8 cellular contexts compared by ENCODE assay signal in the genomic region with DNA sequence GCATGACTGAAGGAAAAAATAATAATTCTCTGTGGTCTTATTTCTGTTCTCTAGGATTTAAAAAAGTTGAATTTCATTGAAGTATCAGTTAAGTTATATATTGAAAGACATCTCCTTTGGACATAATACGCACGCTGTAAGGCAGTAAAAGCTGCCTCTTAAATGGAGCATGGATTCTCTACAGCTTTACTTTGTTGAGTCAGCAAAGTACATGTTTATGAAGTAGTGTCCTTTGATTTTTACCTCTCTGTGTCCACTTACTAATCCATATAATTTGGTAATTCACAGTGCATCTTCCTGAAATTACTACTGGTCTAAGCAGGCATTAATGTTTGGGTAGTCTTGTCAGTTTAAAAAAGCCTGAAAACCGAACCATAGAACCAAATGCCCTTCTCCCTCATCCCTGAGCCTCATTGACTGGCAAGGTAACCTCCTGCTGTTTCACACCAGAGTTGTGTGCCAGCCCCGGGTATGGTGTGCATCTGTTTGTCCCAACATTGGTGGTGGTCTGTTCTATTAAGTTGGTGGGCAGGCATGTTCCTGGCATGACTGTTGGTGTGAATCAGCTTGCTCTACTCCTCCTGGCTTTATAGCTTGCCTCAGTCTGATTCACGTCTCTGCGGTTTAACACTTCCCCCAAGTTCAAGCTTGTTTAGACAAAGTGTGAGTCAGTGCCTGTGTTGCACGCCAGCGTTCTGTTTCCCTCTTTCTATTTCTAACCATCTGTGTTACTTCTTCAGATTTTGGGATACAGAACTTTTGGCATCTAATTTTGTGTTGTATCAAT.
DNase-seq lines count a peak whose midpoint lies in the region; ATAC-seq and TF ChIP-seq lines count a peak whose summit lies in the region.

No MANE protein-coding gene starts in this region.

- H3K4me1 ChIP-seq in ovary (ENCODE audit: insufficient read depth), result peaks cover 10% of the 10 kb centered on the region

- DNase-seq in NB4 (ENCODE audit: low read depth) (peak; percentile 97), activated T-cell treated with anti-CD3 and anti-CD28 coated beads for 48 hours (ENCODE audit: low read depth) (peak; percentile 51), fibroblast of gingiva (ENCODE audit: low read depth) (peak; percentile 97), ovary (peak; percentile 50 to 75 (median 69)), superior temporal gyrus (ENCODE audit: extremely low spot score) (peak; percentile 75), NCI-H2107 treated with DMSO at 0.1 percent for 48 hours (lab: John Stamatoyannopoulos, UW; ENCODE audit: unreplicated experiment) (no peak)

- H3K9me3 ChIP-seq in ovary, result no peaks in the 10 kb centered on the region

- TF ChIP-seq POLR2A in NB4 (IDR thresholded peaks at IDR 0.05; ENCODE audit: extremely low read depth, insufficient read length) (no peak), ovary (IDR thresholded peaks at IDR 0.05) (no peak)

- peak; percentile 84 for ATAC-seq in GM19463 (IDR thresholded peaks at IDR 0.05; ENCODE audit: unreplicated experiment)
- ATAC-seq in GM19467 (IDR thresholded peaks at IDR 0.05; ENCODE audit: unreplicated experiment), result no peak

- TF ChIP-seq CTCF in NB4 (IDR thresholded peaks at IDR 0.05; ENCODE audit: low read depth, low read length), result no peak
- no peak for TF ChIP-seq CTCF in ovary (IDR thresholded peaks at IDR 0.05)

- peak overlapping the region in 1 of 2 donors; percentile 44 for H3K27ac ChIP-seq in ovary

- intact Hi-C loops in ovary (cut with DNase I), result loop anchor here in 2 of 4 donors (10.0 kb wide), 1 partner anchor 79 kb away; a partner anchor contains a TSS

- H3K4me3 ChIP-seq in NB4 (ENCODE audit: low read depth, low read length) (peak overlapping the region; percentile 27), ovary (no peak overlapping the region)

- WGBS in ovary, 3 donors, result 30 to 31% (median 30%) methylated on average over 8 of the region's 8 CpGs

- no peaks in the 10 kb centered on the region for H3K27me3 ChIP-seq in ovary

- no peaks in the 10 kb centered on the region for H3K36me3 ChIP-seq in ovary

- TF ChIP-seq EP300 in ovary (IDR thresholded peaks at IDR 0.05), result no peak
